In genomic region chr5:199821-200645, GRCh38 we compare ENCODE assay signal across 20 cellular contexts. TPM values are rescaled to one million over a fixed set of nuclear protein-coding genes. Genes with fewer than 3 reads are reported as not detected.
DNase-seq lines count a peak whose midpoint lies in the region; ATAC-seq and TF ChIP-seq lines count a peak whose summit lies in the region.
"Had no signal": no experiment of that assay in that cellular context is flagged by ENCODE, and none has a peak within 500 bp of the region (broad histone marks: within the 10 kb centered on the region; RNA-seq: fewer than 3 reads in every experiment).

No MANE protein-coding gene starts in this region.

- H3K27ac ChIP-seq in BLaER1, result peak overlapping the region; percentile 63
- peak overlapping the region; percentile 3; the same call in 1 of the 2 replicates for H3K27ac ChIP-seq in RWPE1
- H3K27ac ChIP-seq in heart right ventricle, result peak overlapping the region in 2 of 10 donors; percentile 12 to 26
- H3K27ac ChIP-seq: KMS-11 had no signal

- WGBS in heart right ventricle, 2 donors, result 67 to 74% methylated on average over 25 of the region's 25 CpGs

- DNase-seq in RWPE1 (ENCODE audit: low spot score) (no peak), heart right ventricle (no peak), nephron progenitor cell (no peak), ureter (ENCODE audit: low spot score) (no peak), hypothalamus (lab: John Stamatoyannopoulos, UW) (no peak), GF-D8 (lab: John Stamatoyannopoulos, UW) (no peak)
- DNase-seq: Calu3; CD4-positive, CD25-positive, alpha-beta regulatory T cell; DMS79 treated with DMSO at 0.1 percent for 48 hours; GOT3; HFFc6; NCI-H1092; NCI-H1694 treated with DMSO at 0.1 percent for 48 hours; NCI-H446; SHP77 treated with DMSO at 0.1 percent for 48 hours had no signal

- peak overlapping the region; percentile 45 for H3K27ac Mint-ChIP-seq in nephron progenitor cell
- H3K27ac Mint-ChIP-seq: HFFc6 had no signal

- CTCF ChIA-PET in RWPE1 (lab: Yijun Ruan, JAX), result interaction anchor here (1.2 kb wide), 1 partner anchor 12 kb away, joined by 4 read pairs; no protein-coding TSS in a partner anchor

- H3K4me2 ChIP-seq in BLaER1, result peak overlapping the region; percentile 77
- H3K4me2 ChIP-seq: KMS-11 had no signal

- intact Hi-C loops in heart right ventricle (cut with DNase I), result no loop called here

- peak overlapping the region; percentile 42; the same call in 1 of the 2 replicates for H3K9ac ChIP-seq in BLaER1
- H3K9ac ChIP-seq: KMS-11 had no signal

- TF ChIP-seq CTCF in RWPE1 (conservative IDR thresholded peaks at IDR 0.05; ENCODE audit: low read depth) (no peak), heart right ventricle (IDR thresholded peaks at IDR 0.05) (no peak), nephron progenitor cell (IDR thresholded peaks at IDR 0.05) (no peak)

- no peaks in the 10 kb centered on the region; the same call in 1 of the 2 replicates for H3K27me3 ChIP-seq in BLaER1
- no peaks in the 10 kb centered on the region for H3K27me3 ChIP-seq in heart right ventricle

- H3K9me3 Mint-ChIP-seq in nephron progenitor cell, result no peaks in the 10 kb centered on the region
- H3K9me3 Mint-ChIP-seq: CD4-positive, CD25-positive, alpha-beta regulatory T cell; HFFc6 had no signal

- H3K36me3 ChIP-seq in BLaER1, result peaks cover 58% of the 10 kb centered on the region
- peaks cover 0 to 25% (median 13%) of the 10 kb centered on the region in 9 donors for H3K36me3 ChIP-seq in heart right ventricle

- peaks cover 4% of the 10 kb centered on the region for H3K27me3 Mint-ChIP-seq in nephron progenitor cell (ENCODE audit: low read depth, poor library complexity)
- H3K27me3 Mint-ChIP-seq: CD4-positive, CD25-positive, alpha-beta regulatory T cell had no signal

- peak overlapping the region; percentile 34 for H3K4me3 Mint-ChIP-seq in nephron progenitor cell
- H3K4me3 Mint-ChIP-seq: CD4-positive, CD25-positive, alpha-beta regulatory T cell; HFFc6 had no signal

- peaks cover 21% of the 10 kb centered on the region for H3K36me3 Mint-ChIP-seq in nephron progenitor cell (ENCODE audit: low read depth)

- H3K4me1 ChIP-seq in BLaER1, result peaks cover 60% of the 10 kb centered on the region
- peaks cover 0 to 54% (median 4%) of the 10 kb centered on the region in 9 donors for H3K4me1 ChIP-seq in heart right ventricle

- peak in 6 of 8 donors; percentile 23 to 64 (median 40) for ATAC-seq in heart right ventricle
- ATAC-seq in HG03039 (IDR thresholded peaks at IDR 0.05; ENCODE audit: unreplicated experiment), result no peak
- ATAC-seq: Panc1 had no signal

- no peak overlapping the region for H3K4me3 ChIP-seq in BLaER1
- H3K4me3 ChIP-seq in heart right ventricle, result no peak overlapping the region

- POLR2A ChIA-PET in RWPE1 (lab: Yijun Ruan, JAX; ENCODE audit: low non-redundant PET), result no interaction called here

- peaks cover 44% of the 10 kb centered on the region for H3K4me1 Mint-ChIP-seq in nephron progenitor cell

- H4K20me1 ChIP-seq in BLaER1, result peaks cover 59% of the 10 kb centered on the region

- H3K9me3 ChIP-seq in BLaER1 (no peaks in the 10 kb centered on the region), heart right ventricle (no peaks in the 10 kb centered on the region)

RNA-seq across cellular contexts. Expression of gene LRRC14B, which starts 8.7 kb away (rescaled TPM):
- 10 to 100 TPM; 27.4 to 96.6 (median 58.3) TPM for total RNA-seq in heart right ventricle
- polyA plus RNA-seq in heart right ventricle, result 10 to 100 TPM in 1 of 2 donors, 1 to 10 TPM in 1; 2.6 to 16.0 TPM
- not detected for total RNA-seq in ureter
- total RNA-seq: Calu3; CD4-positive, CD25-positive, alpha-beta regulatory T cell; HFFc6; MCF 10A had no signal
- polyA plus RNA-seq: CD4-positive, CD25-positive, alpha-beta regulatory T cell had no signal

RNA-seq across cellular contexts. Expression of gene CCDC127, which starts 17.9 kb away (rescaled TPM):
- total RNA-seq in heart right ventricle (10 to 100 TPM in 1 of 10 donors, 1 to 10 TPM in 9; 5.0 to 10.4 (median 7.7) TPM), ureter (3.6 TPM)
- polyA plus RNA-seq in heart right ventricle, result 1 to 10 TPM; 3.8 to 4.3 TPM

RNA-seq across cellular contexts. Expression of gene SDHA, which starts 18.1 kb away (rescaled TPM):
- 100 to 1,000 TPM; 557 to 897 (median 823) TPM for total RNA-seq in heart right ventricle
- polyA plus RNA-seq in heart right ventricle, result 100 to 1,000 TPM; 317 to 636 TPM
- total RNA-seq in ureter, result 98.2 TPM

Comparison
In these comparisons a context has a peak if more than half of its experiments do, and no peak if none do; other contexts are left out.
1. RNA of gene LRRC14B, which starts 8.7 kb away (total RNA-seq): 27.4 to 96.6 TPM in heart right ventricle; not detected in ureter (single experiment); every median in the first group is over 10 times any median in the second.